In the genomic region with DNA sequence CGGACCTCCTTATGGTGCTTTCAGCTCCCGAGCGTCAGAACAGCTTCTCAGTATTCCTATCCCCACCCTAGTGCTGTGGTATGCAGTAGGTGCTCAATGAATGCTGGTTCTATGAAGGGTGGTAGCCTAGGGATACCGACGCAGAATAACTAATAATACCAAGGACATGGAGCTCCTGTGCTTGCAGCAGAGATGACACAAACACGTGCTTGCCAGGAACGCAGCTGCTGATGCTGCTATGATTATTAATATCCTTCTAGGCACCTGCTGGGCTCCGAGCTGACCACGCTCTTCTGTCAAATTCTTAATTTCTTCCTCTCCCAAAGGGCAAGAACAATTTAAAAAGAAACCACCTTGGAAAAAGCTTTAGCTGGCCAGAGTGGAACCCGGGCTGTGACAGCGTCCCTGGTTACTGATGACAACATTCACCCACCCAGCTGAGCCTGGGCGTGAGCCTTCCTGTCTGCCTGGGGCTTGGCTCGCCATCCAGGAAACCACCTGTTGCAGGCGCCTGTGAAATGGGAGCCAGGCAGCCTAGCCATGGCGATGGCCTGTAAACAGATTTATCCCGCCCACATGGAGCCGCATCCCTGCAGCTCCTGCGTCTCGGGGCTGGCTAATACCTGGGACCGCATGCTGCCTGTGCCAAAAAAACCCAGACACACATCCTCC, we compare ENCODE assay signal across 1 cellular context.
TF ChIP-seq lines count a peak whose summit lies in the region.

No MANE protein-coding gene starts in this region.

TF ChIP-seq in GM23338, 12 proteins besides CTCF, POLR2A, EP300 and RAD21:
- TF ChIP-seq, protein P1, sequence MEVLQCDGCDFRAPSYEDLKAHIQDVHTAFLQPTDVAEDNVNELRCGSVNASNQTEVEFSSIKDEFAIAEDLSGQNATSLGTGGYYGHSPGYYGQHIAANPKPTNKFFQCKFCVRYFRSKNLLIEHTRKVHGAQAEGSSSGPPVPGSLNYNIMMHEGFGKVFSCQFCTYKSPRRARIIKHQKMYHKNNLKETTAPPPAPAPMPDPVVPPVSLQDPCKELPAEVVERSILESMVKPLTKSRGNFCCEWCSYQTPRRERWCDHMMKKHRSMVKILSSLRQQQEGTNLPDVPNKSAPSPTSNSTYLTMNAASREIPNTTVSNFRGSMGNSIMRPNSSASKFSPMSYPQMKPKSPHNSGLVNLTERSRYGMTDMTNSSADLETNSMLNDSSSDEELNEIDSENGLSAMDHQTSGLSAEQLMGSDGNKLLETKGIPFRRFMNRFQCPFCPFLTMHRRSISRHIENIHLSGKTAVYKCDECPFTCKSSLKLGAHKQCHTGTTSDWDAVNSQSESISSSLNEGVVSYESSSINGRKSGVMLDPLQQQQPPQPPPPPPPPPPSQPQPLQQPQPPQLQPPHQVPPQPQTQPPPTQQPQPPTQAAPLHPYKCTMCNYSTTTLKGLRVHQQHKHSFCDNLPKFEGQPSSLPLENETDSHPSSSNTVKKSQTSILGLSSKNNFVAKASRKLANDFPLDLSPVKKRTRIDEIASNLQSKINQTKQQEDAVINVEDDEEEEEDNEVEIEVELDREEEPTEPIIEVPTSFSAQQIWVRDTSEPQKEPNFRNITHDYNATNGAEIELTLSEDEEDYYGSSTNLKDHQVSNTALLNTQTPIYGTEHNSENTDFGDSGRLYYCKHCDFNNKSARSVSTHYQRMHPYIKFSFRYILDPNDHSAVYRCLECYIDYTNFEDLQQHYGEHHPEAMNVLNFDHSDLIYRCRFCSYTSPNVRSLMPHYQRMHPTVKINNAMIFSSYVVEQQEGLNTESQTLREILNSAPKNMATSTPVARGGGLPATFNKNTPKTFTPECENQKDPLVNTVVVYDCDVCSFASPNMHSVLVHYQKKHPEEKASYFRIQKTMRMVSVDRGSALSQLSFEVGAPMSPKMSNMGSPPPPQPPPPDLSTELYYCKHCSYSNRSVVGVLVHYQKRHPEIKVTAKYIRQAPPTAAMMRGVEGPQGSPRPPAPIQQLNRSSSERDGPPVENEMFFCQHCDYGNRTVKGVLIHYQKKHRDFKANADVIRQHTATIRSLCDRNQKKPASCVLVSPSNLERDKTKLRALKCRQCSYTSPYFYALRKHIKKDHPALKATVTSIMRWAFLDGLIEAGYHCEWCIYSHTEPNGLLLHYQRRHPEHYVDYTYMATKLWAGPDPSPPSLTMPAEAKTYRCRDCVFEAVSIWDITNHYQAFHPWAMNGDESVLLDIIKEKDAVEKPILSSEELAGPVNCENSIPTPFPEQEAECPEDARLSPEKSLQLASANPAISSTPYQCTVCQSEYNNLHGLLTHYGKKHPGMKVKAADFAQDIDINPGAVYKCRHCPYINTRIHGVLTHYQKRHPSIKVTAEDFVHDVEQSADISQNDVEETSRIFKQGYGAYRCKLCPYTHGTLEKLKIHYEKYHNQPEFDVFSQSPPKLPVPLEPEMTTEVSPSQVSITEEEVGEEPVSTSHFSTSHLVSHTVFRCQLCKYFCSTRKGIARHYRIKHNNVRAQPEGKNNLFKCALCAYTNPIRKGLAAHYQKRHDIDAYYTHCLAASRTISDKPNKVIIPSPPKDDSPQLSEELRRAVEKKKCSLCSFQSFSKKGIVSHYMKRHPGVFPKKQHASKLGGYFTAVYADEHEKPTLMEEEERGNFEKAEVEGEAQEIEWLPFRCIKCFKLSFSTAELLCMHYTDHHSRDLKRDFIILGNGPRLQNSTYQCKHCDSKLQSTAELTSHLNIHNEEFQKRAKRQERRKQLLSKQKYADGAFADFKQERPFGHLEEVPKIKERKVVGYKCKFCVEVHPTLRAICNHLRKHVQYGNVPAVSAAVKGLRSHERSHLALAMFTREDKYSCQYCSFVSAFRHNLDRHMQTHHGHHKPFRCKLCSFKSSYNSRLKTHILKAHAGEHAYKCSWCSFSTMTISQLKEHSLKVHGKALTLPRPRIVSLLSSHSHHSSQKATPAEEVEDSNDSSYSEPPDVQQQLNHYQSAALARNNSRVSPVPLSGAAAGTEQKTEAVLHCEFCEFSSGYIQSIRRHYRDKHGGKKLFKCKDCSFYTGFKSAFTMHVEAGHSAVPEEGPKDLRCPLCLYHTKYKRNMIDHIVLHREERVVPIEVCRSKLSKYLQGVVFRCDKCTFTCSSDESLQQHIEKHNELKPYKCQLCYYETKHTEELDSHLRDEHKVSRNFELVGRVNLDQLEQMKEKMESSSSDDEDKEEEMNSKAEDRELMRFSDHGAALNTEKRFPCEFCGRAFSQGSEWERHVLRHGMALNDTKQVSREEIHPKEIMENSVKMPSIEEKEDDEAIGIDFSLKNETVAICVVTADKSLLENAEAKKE (CRISPR knock-in tag; IDR thresholded peaks at IDR 0.05), result no peak
- no peak for TF ChIP-seq JUNB (IDR thresholded peaks at IDR 0.05; ENCODE audit: unreplicated experiment)
- TF ChIP-seq NANOG (IDR thresholded peaks at IDR 0.05; ENCODE audit: borderline replicate concordance), result no peak
- no peak for TF ChIP-seq STAT1 (IDR thresholded peaks at IDR 0.05; ENCODE audit: unreplicated experiment)
- TF ChIP-seq, protein P2, sequence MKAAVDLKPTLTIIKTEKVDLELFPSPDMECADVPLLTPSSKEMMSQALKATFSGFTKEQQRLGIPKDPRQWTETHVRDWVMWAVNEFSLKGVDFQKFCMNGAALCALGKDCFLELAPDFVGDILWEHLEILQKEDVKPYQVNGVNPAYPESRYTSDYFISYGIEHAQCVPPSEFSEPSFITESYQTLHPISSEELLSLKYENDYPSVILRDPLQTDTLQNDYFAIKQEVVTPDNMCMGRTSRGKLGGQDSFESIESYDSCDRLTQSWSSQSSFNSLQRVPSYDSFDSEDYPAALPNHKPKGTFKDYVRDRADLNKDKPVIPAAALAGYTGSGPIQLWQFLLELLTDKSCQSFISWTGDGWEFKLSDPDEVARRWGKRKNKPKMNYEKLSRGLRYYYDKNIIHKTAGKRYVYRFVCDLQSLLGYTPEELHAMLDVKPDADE (IDR thresholded peaks at IDR 0.05), result no peak
- TF ChIP-seq CREB1 (CRISPR knock-in tag; IDR thresholded peaks at IDR 0.05; ENCODE audit: low read depth), result no peak
- TF ChIP-seq, protein P3, sequence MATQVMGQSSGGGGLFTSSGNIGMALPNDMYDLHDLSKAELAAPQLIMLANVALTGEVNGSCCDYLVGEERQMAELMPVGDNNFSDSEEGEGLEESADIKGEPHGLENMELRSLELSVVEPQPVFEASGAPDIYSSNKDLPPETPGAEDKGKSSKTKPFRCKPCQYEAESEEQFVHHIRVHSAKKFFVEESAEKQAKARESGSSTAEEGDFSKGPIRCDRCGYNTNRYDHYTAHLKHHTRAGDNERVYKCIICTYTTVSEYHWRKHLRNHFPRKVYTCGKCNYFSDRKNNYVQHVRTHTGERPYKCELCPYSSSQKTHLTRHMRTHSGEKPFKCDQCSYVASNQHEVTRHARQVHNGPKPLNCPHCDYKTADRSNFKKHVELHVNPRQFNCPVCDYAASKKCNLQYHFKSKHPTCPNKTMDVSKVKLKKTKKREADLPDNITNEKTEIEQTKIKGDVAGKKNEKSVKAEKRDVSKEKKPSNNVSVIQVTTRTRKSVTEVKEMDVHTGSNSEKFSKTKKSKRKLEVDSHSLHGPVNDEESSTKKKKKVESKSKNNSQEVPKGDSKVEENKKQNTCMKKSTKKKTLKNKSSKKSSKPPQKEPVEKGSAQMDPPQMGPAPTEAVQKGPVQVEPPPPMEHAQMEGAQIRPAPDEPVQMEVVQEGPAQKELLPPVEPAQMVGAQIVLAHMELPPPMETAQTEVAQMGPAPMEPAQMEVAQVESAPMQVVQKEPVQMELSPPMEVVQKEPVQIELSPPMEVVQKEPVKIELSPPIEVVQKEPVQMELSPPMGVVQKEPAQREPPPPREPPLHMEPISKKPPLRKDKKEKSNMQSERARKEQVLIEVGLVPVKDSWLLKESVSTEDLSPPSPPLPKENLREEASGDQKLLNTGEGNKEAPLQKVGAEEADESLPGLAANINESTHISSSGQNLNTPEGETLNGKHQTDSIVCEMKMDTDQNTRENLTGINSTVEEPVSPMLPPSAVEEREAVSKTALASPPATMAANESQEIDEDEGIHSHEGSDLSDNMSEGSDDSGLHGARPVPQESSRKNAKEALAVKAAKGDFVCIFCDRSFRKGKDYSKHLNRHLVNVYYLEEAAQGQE (IDR thresholded peaks at IDR 0.05; ENCODE audit: unreplicated experiment), result no peak
- TF ChIP-seq ZNF114 (CRISPR knock-in tag; IDR thresholded peaks at IDR 0.05), result no peak
- no peak for TF ChIP-seq EZH2phosphoT487 (IDR thresholded peaks at IDR 0.05; ENCODE audit: unreplicated experiment)
- no peak for TF ChIP-seq POLR2AphosphoS5 (IDR thresholded peaks at IDR 0.05; ENCODE audit: low read depth)
- no peak for TF ChIP-seq ZNF331 (CRISPR knock-in tag; IDR thresholded peaks at IDR 0.05; ENCODE audit: low read depth)
- TF ChIP-seq EZH2 (IDR thresholded peaks at IDR 0.05; ENCODE audit: low read depth, unreplicated experiment), result no peak
